ENCODE assay signal across 36 cellular contexts in the genomic region with DNA sequence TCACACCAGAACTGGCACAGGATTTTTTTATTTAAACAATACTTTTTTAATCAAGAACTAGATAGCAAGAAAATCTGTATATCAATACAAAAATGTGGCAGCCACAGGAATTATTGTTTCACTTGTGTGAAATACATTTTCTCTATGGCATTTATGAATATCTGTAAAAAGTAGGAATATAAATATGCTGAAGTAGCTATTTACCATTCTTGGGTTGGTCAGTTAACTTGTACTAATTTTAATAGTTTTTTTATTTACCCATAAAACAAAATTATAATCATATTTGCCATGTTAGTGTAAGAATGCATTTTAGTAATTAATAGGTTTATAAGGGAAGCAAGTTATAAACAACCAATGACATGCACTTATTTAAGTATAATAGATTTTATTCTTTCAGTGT.
"Had no signal": no experiment of that assay in that cellular context is flagged by ENCODE, and none has a peak within 500 bp of the region (broad histone marks: within the 10 kb centered on the region; RNA-seq: fewer than 3 reads in every experiment).

No MANE protein-coding gene starts in this region.

- DNase-seq: activated B cell treated with CpG ODN at 0.5 μM for 24 hours; activated CD4-positive, alpha-beta memory T cell treated with anti-CD3 and anti-CD28 coated beads for 36 hours; activated CD4-positive, alpha-beta T cell treated with anti-CD3 and anti-CD28 coated beads for 4 hours; activated CD4-positive, alpha-beta T cell treated with anti-CD3 and anti-CD28 coated beads, Interleukin-2, amount 10 ng/mL, durations not matched to agents 24 days and 14 days; activated CD4-positive, alpha-beta T cell treated with anti-CD3 and anti-CD28 coated beads, Interleukin-2, amount 50 U/mL, for 1 hour; activated CD4-positive, alpha-beta T cell treated with anti-CD3 and anti-CD28 coated beads, Interleukin-2, amount 50 U/mL, for 4 hours; activated CD4-positive, CD25-positive, alpha-beta regulatory T cell treated with anti-CD3 and anti-CD28 coated beads, Interleukin-2, amount 50 U/mL, for 72 hours; activated CD8-positive, alpha-beta memory T cell treated with anti-CD3 and anti-CD28 coated beads, Interleukin-2, amount 50 U/mL, for 4 hours; activated CD8-positive, alpha-beta T cell treated with anti-CD3 and anti-CD28 coated beads for 36 hours; activated effector memory CD4-positive, alpha-beta T cell treated with anti-CD3 and anti-CD28 coated beads, Interleukin-2, amount 50 U/mL, for 16 hours; activated gamma-delta T cell treated with Interleukin-2 at 50 U/mL for 16 hours; activated naive CD4-positive, alpha-beta T cell; activated naive CD4-positive, alpha-beta T cell treated with anti-CD3 and anti-CD28 coated beads for 36 hours; activated naive CD4-positive, alpha-beta T cell treated with anti-CD3 and anti-CD28 coated beads, Interleukin-2, amount 50 U/mL, for 16 hours; activated naive CD8-positive, alpha-beta T cell treated with anti-CD3 and anti-CD28 coated beads for 36 hours; activated T-cell treated with anti-CD3 and anti-CD28 coated beads for 4 hours; activated T-cell treated with anti-CD3 and anti-CD28 coated beads, Interleukin-2, amount 50 U/mL, for 1 hour; activated T-cell treated with anti-CD3 and anti-CD28 coated beads, Interleukin-2, amount 50 U/mL, for 4 hours; activated T-cell treated with anti-CD3 and anti-CD28 coated beads, Interleukin-2, amount 50 U/mL, for 72 hours; adrenal gland; amniotic stem cell; aorta; body of pancreas; brain microvascular endothelial cell; central memory CD4-positive, alpha-beta T cell; T-helper 1 cell; T-helper 2 cell; T-helper 9 cell had no signal

- H3K4me3 ChIP-seq: adrenal gland, body of pancreas, breast epithelium had no signal

- H3K4me1 ChIP-seq: adrenal gland, body of pancreas, breast epithelium had no signal

- H3K9me3 ChIP-seq: adrenal gland, body of pancreas, breast epithelium had no signal

- H3K27me3 ChIP-seq: adrenal gland, body of pancreas, brain microvascular endothelial cell, breast epithelium had no signal

- H3K27ac ChIP-seq: adrenal gland, body of pancreas, brain microvascular endothelial cell, breast epithelium, VCaP had no signal

- FAIRE-seq: TTC549 had no signal

- H3K4me1 Mint-ChIP-seq: activated B cell treated with CpG ODN at 0.5 μM for 24 hours; activated CD4-positive, alpha-beta T cell treated with anti-CD3 and anti-CD28 coated beads, Interleukin-2, amount 10 ng/mL, durations not matched to agents 24 days and 14 days; activated naive CD8-positive, alpha-beta T cell treated with anti-CD3 and anti-CD28 coated beads for 36 hours; activated T-helper 17 cell treated with anti-CD3 and anti-CD28 coated beads, Interleukin-2, amount 50 U/mL, for 72 hours had no signal

- H3K9me3 Mint-ChIP-seq: activated B cell treated with CpG ODN at 0.5 μM for 24 hours; activated CD4-positive, alpha-beta memory T cell treated with anti-CD3 and anti-CD28 coated beads for 36 hours; activated CD4-positive, alpha-beta T cell treated with anti-CD3 and anti-CD28 coated beads, Interleukin-2, amount 10 ng/mL, durations not matched to agents 24 days and 14 days; activated CD8-positive, alpha-beta T cell treated with anti-CD3 and anti-CD28 coated beads for 36 hours; activated naive CD4-positive, alpha-beta T cell treated with anti-CD3 and anti-CD28 coated beads for 36 hours; activated naive CD4-positive, alpha-beta T cell treated with anti-CD3 and anti-CD28 coated beads, Interleukin-2, amount 50 U/mL, for 72 hours; activated naive CD8-positive, alpha-beta T cell treated with anti-CD3 and anti-CD28 coated beads for 36 hours; activated T-cell treated with anti-CD3 and anti-CD28 coated beads, Interleukin-2, amount 50 U/mL, for 4 hours; activated T-cell treated with anti-CD3 and anti-CD28 coated beads, Interleukin-2, amount 50 U/mL, for 72 hours; activated T-helper 1 cell treated with anti-CD3 and anti-CD28 coated beads, Interleukin-12 subunit alpha, Interleukin-12 subunit beta, Interleukin-2, Interleukin-4 antibody, amounts not matched to agents 30 ng/mL and 10 ng/mL and 1 ng/mL, durations not matched to agents 14 hours and 24 hours and 36 hours; activated T-helper 17 cell treated with anti-CD3 and anti-CD28 coated beads, Interleukin-2, amount 50 U/mL, for 72 hours; T-helper 1 cell treated with Interleukin-12 subunit alpha and Interleukin-12 subunit beta and Interleukin-4 antibody, amounts not matched to agents 30 μg/mL and 1 μg/mL, for 36 hours; T-helper 2 cell treated with Interferon-gamma antibody and Interleukin-4, amounts not matched to agents 5 μg/mL and 100 μg/mL, for 36 hours had no signal

- H3K27ac Mint-ChIP-seq: activated B cell treated with CpG ODN at 0.5 μM for 24 hours; activated CD4-positive, alpha-beta memory T cell treated with anti-CD3 and anti-CD28 coated beads for 36 hours; activated CD4-positive, alpha-beta T cell treated with anti-CD3 and anti-CD28 coated beads, Interleukin-2, amount 10 ng/mL, durations not matched to agents 24 days and 14 days; activated CD8-positive, alpha-beta T cell treated with anti-CD3 and anti-CD28 coated beads for 36 hours; activated naive CD4-positive, alpha-beta T cell treated with anti-CD3 and anti-CD28 coated beads for 36 hours; activated naive CD4-positive, alpha-beta T cell treated with anti-CD3 and anti-CD28 coated beads, Interleukin-2, amount 50 U/mL, for 72 hours; activated naive CD8-positive, alpha-beta T cell treated with anti-CD3 and anti-CD28 coated beads for 36 hours; activated T-cell treated with anti-CD3 and anti-CD28 coated beads, Interleukin-2, amount 50 U/mL, for 72 hours; activated T-helper 1 cell treated with anti-CD3 and anti-CD28 coated beads, Interleukin-12 subunit alpha, Interleukin-12 subunit beta, Interleukin-2, Interleukin-4 antibody, amounts not matched to agents 30 ng/mL and 10 ng/mL and 1 ng/mL, durations not matched to agents 14 hours and 24 hours and 36 hours; activated T-helper 17 cell treated with anti-CD3 and anti-CD28 coated beads, Interleukin-2, amount 50 U/mL, for 72 hours; T-helper 1 cell treated with Interleukin-12 subunit alpha and Interleukin-12 subunit beta and Interleukin-4 antibody, amounts not matched to agents 30 μg/mL and 1 μg/mL, for 36 hours; T-helper 2 cell treated with Interferon-gamma antibody and Interleukin-4, amounts not matched to agents 5 μg/mL and 100 μg/mL, for 36 hours had no signal

- ATAC-seq: activated CD8-positive, alpha-beta T cell treated with anti-CD3 and anti-CD28 coated beads for 36 hours; activated naive CD4-positive, alpha-beta T cell treated with anti-CD3 and anti-CD28 coated beads, Interleukin-2, amount 50 U/mL, for 72 hours; activated T-cell treated with anti-CD3 and anti-CD28 coated beads, Interleukin-2, amount 50 U/mL, for 4 hours; activated T-cell treated with anti-CD3 and anti-CD28 coated beads, Interleukin-2, amount 50 U/mL, for 72 hours; activated T-helper 17 cell treated with anti-CD3 and anti-CD28 coated beads, Interleukin-2, amount 50 U/mL, for 72 hours; body of pancreas had no signal

- H3K36me3 ChIP-seq: adrenal gland, brain microvascular endothelial cell, breast epithelium had no signal

- H3K36me3 Mint-ChIP-seq: activated CD4-positive, alpha-beta memory T cell treated with anti-CD3 and anti-CD28 coated beads for 36 hours; activated naive CD4-positive, alpha-beta T cell treated with anti-CD3 and anti-CD28 coated beads, Interleukin-2, amount 50 U/mL, for 72 hours; activated naive CD8-positive, alpha-beta T cell treated with anti-CD3 and anti-CD28 coated beads for 36 hours had no signal

- H3K4me3 Mint-ChIP-seq: activated B cell treated with CpG ODN at 0.5 μM for 24 hours; activated CD4-positive, alpha-beta memory T cell treated with anti-CD3 and anti-CD28 coated beads for 36 hours; activated CD4-positive, alpha-beta T cell treated with anti-CD3 and anti-CD28 coated beads, Interleukin-2, amount 10 ng/mL, durations not matched to agents 24 days and 14 days; activated CD8-positive, alpha-beta T cell treated with anti-CD3 and anti-CD28 coated beads for 36 hours; activated naive CD4-positive, alpha-beta T cell treated with anti-CD3 and anti-CD28 coated beads for 36 hours; activated naive CD8-positive, alpha-beta T cell treated with anti-CD3 and anti-CD28 coated beads for 36 hours; activated T-cell treated with anti-CD3 and anti-CD28 coated beads, Interleukin-2, amount 50 U/mL, for 4 hours; activated T-cell treated with anti-CD3 and anti-CD28 coated beads, Interleukin-2, amount 50 U/mL, for 72 hours; activated T-helper 1 cell treated with anti-CD3 and anti-CD28 coated beads, Interleukin-12 subunit alpha, Interleukin-12 subunit beta, Interleukin-2, Interleukin-4 antibody, amounts not matched to agents 30 ng/mL and 10 ng/mL and 1 ng/mL, durations not matched to agents 14 hours and 24 hours and 36 hours; activated T-helper 17 cell treated with anti-CD3 and anti-CD28 coated beads, Interleukin-2, amount 50 U/mL, for 72 hours; T-helper 1 cell treated with Interleukin-12 subunit alpha and Interleukin-12 subunit beta and Interleukin-4 antibody, amounts not matched to agents 30 μg/mL and 1 μg/mL, for 36 hours; T-helper 2 cell treated with Interferon-gamma antibody and Interleukin-4, amounts not matched to agents 5 μg/mL and 100 μg/mL, for 36 hours had no signal
